In the genomic region with DNA sequence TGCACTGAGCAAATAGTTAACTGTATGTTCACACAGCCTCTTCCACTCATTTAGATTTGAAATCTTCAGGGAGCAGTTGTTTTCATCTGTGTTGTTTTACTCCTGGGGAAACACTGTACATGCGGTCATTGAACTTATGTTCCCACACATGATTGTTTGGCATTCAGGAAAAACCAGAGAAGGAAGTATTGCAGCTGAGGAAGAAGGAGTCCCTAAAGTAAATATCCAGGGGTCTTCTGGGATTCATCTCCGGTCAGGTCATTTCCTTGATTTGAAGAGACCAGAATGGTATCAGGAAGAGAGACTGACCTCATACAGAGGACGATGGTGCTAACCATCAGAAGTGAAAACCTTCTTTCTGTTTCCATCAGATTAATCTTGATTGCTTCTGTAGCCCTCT, we compare ENCODE assay signal across 17 cellular contexts.
"Had no signal": no experiment of that assay in that cellular context is flagged by ENCODE, and none has a peak within 500 bp of the region (broad histone marks: within the 10 kb centered on the region; RNA-seq: fewer than 3 reads in every experiment).

No MANE protein-coding gene starts in this region.

- H3K27ac ChIP-seq: esophagus muscularis mucosa, foreskin keratinocyte, transverse colon had no signal

- H3K27me3 ChIP-seq: dorsolateral prefrontal cortex, esophagus muscularis mucosa, foreskin keratinocyte, transverse colon had no signal

- H3K36me3 Mint-ChIP-seq: stimulated activated memory B cell treated with anti-CD40 and anti-IgM and Interleukin-4, amounts not matched to agents 10 μg/mL and 1 μg/mL and 100 μg/mL, for 72 hours had no signal

- H3K4me1 ChIP-seq: esophagus muscularis mucosa, foreskin keratinocyte, transverse colon had no signal

- ATAC-seq: foreskin keratinocyte; natural killer cell treated with Interleukin-12 subunit alpha and Interleukin-12 subunit beta and Interleukin-15 and Interleukin-18, amount 100 ng/mL, for 72 hours; stimulated activated memory B cell treated with anti-CD40 and anti-IgM and Interleukin-4, amounts not matched to agents 10 μg/mL and 1 μg/mL and 100 μg/mL, for 72 hours had no signal

- H3K4me3 Mint-ChIP-seq: activated B cell treated with CpG ODN at 0.5 μM for 24 hours; activated CD4-positive, alpha-beta T cell treated with anti-CD3 and anti-CD28 coated beads, Interleukin-2, amount 10 ng/mL, durations not matched to agents 24 days and 14 days; brain; natural killer cell treated with Interleukin-12 subunit alpha and Interleukin-12 subunit beta and Interleukin-15 and Interleukin-18, amount 100 ng/mL, for 72 hours; stimulated activated memory B cell treated with anti-CD40 and anti-IgM and Interleukin-4, amounts not matched to agents 10 μg/mL and 1 μg/mL and 100 μg/mL, for 72 hours had no signal

- DNase-seq: activated B cell treated with CpG ODN at 0.5 μM for 24 hours; activated CD4-positive, alpha-beta T cell treated with anti-CD3 and anti-CD28 coated beads, Interleukin-2, amount 10 ng/mL, durations not matched to agents 24 days and 14 days; activated naive CD4-positive, alpha-beta T cell treated with anti-CD3 and anti-CD28 coated beads, Interleukin-2, amount 50 U/mL, for 16 hours; activated T-cell treated with anti-CD3 and anti-CD28 coated beads for 4 hours; amniotic stem cell; cerebellar nuclear complex; dorsolateral prefrontal cortex; foreskin keratinocyte; small intestine; substantia nigra; T-helper 2 cell; transverse colon had no signal

- H3K9me3 ChIP-seq: esophagus muscularis mucosa, transverse colon had no signal

- H3K9me3 Mint-ChIP-seq: activated B cell treated with CpG ODN at 0.5 μM for 24 hours; brain; natural killer cell treated with Interleukin-12 subunit alpha and Interleukin-12 subunit beta and Interleukin-15 and Interleukin-18, amount 100 ng/mL, for 72 hours; stimulated activated memory B cell treated with anti-CD40 and anti-IgM and Interleukin-4, amounts not matched to agents 10 μg/mL and 1 μg/mL and 100 μg/mL, for 72 hours had no signal

- H3K4me3 ChIP-seq: dorsolateral prefrontal cortex, esophagus muscularis mucosa, lung, transverse colon had no signal

- H3K27me3 Mint-ChIP-seq: brain; natural killer cell treated with Interleukin-12 subunit alpha and Interleukin-12 subunit beta and Interleukin-15 and Interleukin-18, amount 100 ng/mL, for 72 hours had no signal

- H3K27ac Mint-ChIP-seq: activated B cell treated with CpG ODN at 0.5 μM for 24 hours; activated CD4-positive, alpha-beta T cell treated with anti-CD3 and anti-CD28 coated beads, Interleukin-2, amount 10 ng/mL, durations not matched to agents 24 days and 14 days; brain; natural killer cell treated with Interleukin-12 subunit alpha and Interleukin-12 subunit beta and Interleukin-15 and Interleukin-18, amount 100 ng/mL, for 72 hours; stimulated activated memory B cell treated with anti-CD40 and anti-IgM and Interleukin-4, amounts not matched to agents 10 μg/mL and 1 μg/mL and 100 μg/mL, for 72 hours had no signal

- H3K4me1 Mint-ChIP-seq: activated B cell treated with CpG ODN at 0.5 μM for 24 hours; stimulated activated memory B cell treated with anti-CD40 and anti-IgM and Interleukin-4, amounts not matched to agents 10 μg/mL and 1 μg/mL and 100 μg/mL, for 72 hours had no signal
